In genomic region chr1:156675271-156675708, GRCh38 we compare ENCODE assay signal across 1 cellular context.
TF ChIP-seq lines count a peak whose summit lies in the region.

No MANE protein-coding gene starts in this region.

TF ChIP-seq in HepG2, 621 proteins besides CTCF, POLR2A, EP300 and RAD21:
- TF ChIP-seq MATR3 (CRISPR knock-in tag; IDR thresholded peaks at IDR 0.05) (no peak), ZNF12 (CRISPR knock-in tag; IDR thresholded peaks at IDR 0.05) (no peak), SOX6 (IDR thresholded peaks at IDR 0.05) (no peak), SOX6 (CRISPR knock-in tag; IDR thresholded peaks at IDR 0.05) (no peak), FOXO1 (CRISPR knock-in tag; IDR thresholded peaks at IDR 0.05) (no peak), CBFB (CRISPR knock-in tag; IDR thresholded peaks at IDR 0.05) (no peak), GATAD2A (CRISPR knock-in tag; IDR thresholded peaks at IDR 0.05) (no peak), ZNF589 (CRISPR knock-in tag; conservative IDR thresholded peaks at IDR 0.05) (no peak)
- TF ChIP-seq, protein P1, sequence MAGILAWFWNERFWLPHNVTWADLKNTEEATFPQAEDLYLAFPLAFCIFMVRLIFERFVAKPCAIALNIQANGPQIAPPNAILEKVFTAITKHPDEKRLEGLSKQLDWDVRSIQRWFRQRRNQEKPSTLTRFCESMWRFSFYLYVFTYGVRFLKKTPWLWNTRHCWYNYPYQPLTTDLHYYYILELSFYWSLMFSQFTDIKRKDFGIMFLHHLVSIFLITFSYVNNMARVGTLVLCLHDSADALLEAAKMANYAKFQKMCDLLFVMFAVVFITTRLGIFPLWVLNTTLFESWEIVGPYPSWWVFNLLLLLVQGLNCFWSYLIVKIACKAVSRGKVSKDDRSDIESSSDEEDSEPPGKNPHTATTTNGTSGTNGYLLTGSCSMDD (CRISPR knock-in tag; IDR thresholded peaks at IDR 0.05): no peak
